Comparison of ENCODE assay signal across 8 cellular contexts in genomic region chr3:127820871-127821853, GRCh38. TPM values are rescaled to one million over a fixed set of nuclear protein-coding genes. Genes with fewer than 3 reads are reported as not detected.
DNase-seq lines count a peak whose midpoint lies in the region; ATAC-seq, FAIRE-seq and TF ChIP-seq lines count a peak whose summit lies in the region.

No MANE protein-coding gene starts in this region.

- H3K9me2 ChIP-seq in MM.1S (replicated peaks; ENCODE audit: insufficient read depth, low read length) = no peaks in the 10 kb centered on the region

- no peak overlapping the region for H3K27ac ChIP-seq in MM.1S (ENCODE audit: low read length)

- FAIRE-seq in bronchial epithelial cell (lab: Jason Lieb, UNC) = no peak

- H3K27me3 ChIP-seq in bronchial epithelial cell (ENCODE audit: control insufficient read depth, insufficient read depth, low read length) (no peaks in the 10 kb centered on the region), MM.1S (replicated peaks; ENCODE audit: insufficient read depth, low read length) (peaks cover 22% of the 10 kb centered on the region)

- H4K20me1 ChIP-seq in MM.1S (ENCODE audit: insufficient read depth, low read length) = no peaks in the 10 kb centered on the region

- H2AFZ ChIP-seq in MM.1S (ENCODE audit: low read length) = no peak overlapping the region

- H3K79me2 ChIP-seq in MM.1S (ENCODE audit: low read length) = no peaks in the 10 kb centered on the region

- H3K4me3 ChIP-seq in bronchial epithelial cell (ENCODE audit: low read depth, low read length) (peak overlapping the region; percentile 10), mucosa of descending colon (no peak overlapping the region), MM.1S (ENCODE audit: low read length) (no peak overlapping the region)

- H3F3A ChIP-seq in MM.1S (ENCODE audit: insufficient read depth, low read length) = no peaks in the 10 kb centered on the region

- peak; percentile 41 for ATAC-seq in mucosa of descending colon

- peaks cover 3% of the 10 kb centered on the region for H3K36me3 ChIP-seq in bronchial epithelial cell (ENCODE audit: control insufficient read depth, insufficient read depth, low read length)
- H3K36me3 ChIP-seq in mucosa of descending colon (ENCODE audit: low read depth) = no peaks in the 10 kb centered on the region
- H3K36me3 ChIP-seq in MM.1S (replicated peaks; ENCODE audit: insufficient read depth, low read length) = no peaks in the 10 kb centered on the region

- H3K4me2 ChIP-seq in MM.1S (ENCODE audit: low read depth, low read length) = no peak overlapping the region

- peak; percentile 41 for DNase-seq in ELR (ENCODE audit: low read depth)
- DNase-seq in LoVo (ENCODE audit: low spot score) = peak; percentile 63
- no peak for DNase-seq in bronchial epithelial cell (ENCODE audit: low read depth)
- DNase-seq in mucosa of descending colon = peak; percentile 78 to 89 (median 80)
- no peak for DNase-seq in dedifferentiated amniotic fluid mesenchymal stem cell (ENCODE audit: extremely low spot score)
- no peak for DNase-seq in activated gamma-delta T cell treated with Interleukin-2 at 50 U/mL for 16 hours
- no peak for DNase-seq in MM.1S
- no peak for DNase-seq in UCSD-AML1 (lab: John Stamatoyannopoulos, UW; ENCODE audit: unreplicated experiment)

- H3K9ac ChIP-seq in MM.1S (ENCODE audit: low read length) = no peak overlapping the region

- intact Hi-C loops in mucosa of descending colon (cut with DNase I, micrococcal nuclease) = no loop called here

- no peak for TF ChIP-seq CTCF in bronchial epithelial cell (IDR thresholded peaks at IDR 0.05; ENCODE audit: insufficient read depth, low read length, severe bottlenecking)
- TF ChIP-seq CTCF in mucosa of descending colon (IDR thresholded peaks at IDR 0.05) = no peak
- TF ChIP-seq CTCF in MM.1S (IDR thresholded peaks at IDR 0.05; ENCODE audit: low read length) = no peak

- H3K4me1 ChIP-seq in mucosa of descending colon (ENCODE audit: low read depth) (peaks cover 37% of the 10 kb centered on the region), MM.1S (ENCODE audit: low read length) (no peaks in the 10 kb centered on the region)

- H3K9me3 ChIP-seq in mucosa of descending colon = no peaks in the 10 kb centered on the region
- no peaks in the 10 kb centered on the region for H3K9me3 ChIP-seq in MM.1S (replicated peaks; ENCODE audit: insufficient read depth, low read length)

RNA-seq across cellular contexts. Expression of gene MGLL, which starts 1.2 kb away (rescaled TPM):
- total RNA-seq in bronchial epithelial cell (25.5 and 47.9 TPM in 2 replicates), mucosa of descending colon (100 to 1,000 TPM; 212 to 515 (median 221) TPM)

Comparison
In these comparisons a context has a peak if more than half of its experiments do, and no peak if none do; other contexts are left out.
1. DNase-seq: peak in ELR (single experiment), LoVo (single experiment) and mucosa of descending colon (3 of 3); none in bronchial epithelial cell (single experiment), dedifferentiated amniotic fluid mesenchymal stem cell (single experiment), activated gamma-delta T cell treated with Interleukin-2 at 50 U/mL for 16 hours (single experiment), MM.1S (single experiment) and UCSD-AML1 (single experiment).